ENCODE assay signal across 16 cellular contexts in genomic region chr6:163637524-163637923, GRCh38.
A peak's percentile ranks its signal among the peaks of the same experiment; 100 is the strongest.
DNase-seq lines count a peak whose midpoint lies in the region; ATAC-seq and FAIRE-seq lines count a peak whose summit lies in the region.
"Had no signal": no experiment of that assay in that cellular context is flagged by ENCODE, and none has a peak within 500 bp of the region (broad histone marks: within the 10 kb centered on the region; RNA-seq: fewer than 3 reads in every experiment).

No MANE protein-coding gene starts in this region.

- no peak for DNase-seq in SIG-M5 (lab: John Stamatoyannopoulos, UW)
- no peak for DNase-seq in small intestine
- DNase-seq in AG20443 (ENCODE audit: low spot score), result no peak
- DNase-seq in NOMO-1 (lab: John Stamatoyannopoulos, UW; ENCODE audit: unreplicated experiment in 2 of 2), result no peak
- DNase-seq: activated CD8-positive, alpha-beta memory T cell treated with anti-CD3 and anti-CD28 coated beads for 24 hours; erythroblast; GDM1; NCI-H226; spleen had no signal

- no peaks in the 10 kb centered on the region for H3K27me3 ChIP-seq in small intestine (ENCODE audit: control insufficient read depth in 2 of 2, insufficient read depth in 2 of 2, low read length in 2 of 2)
- H3K27me3 ChIP-seq: BLaER1 treated with 17β-estradiol and CSF1 and Interleukin-3, amounts not matched to agents 10 nM and 100 nM; spleen had no signal

- no peaks in the 10 kb centered on the region for H3K4me1 ChIP-seq in small intestine (ENCODE audit: control insufficient read depth in 2 of 2, insufficient read depth in 1 of 2, low read depth in 1 of 2, low read length in 1 of 2)
- H3K4me1 ChIP-seq: BLaER1 treated with 17β-estradiol and CSF1 and Interleukin-3, amounts not matched to agents 10 nM and 100 nM; spleen had no signal

- H3K36me3 ChIP-seq in small intestine (ENCODE audit: control insufficient read depth in 2 of 2, insufficient read depth in 2 of 2, low read length in 2 of 2), result no peaks in the 10 kb centered on the region
- H3K36me3 ChIP-seq: BLaER1 treated with 17β-estradiol and CSF1 and Interleukin-3, amounts not matched to agents 10 nM and 100 nM; spleen had no signal

- no peak overlapping the region for H3K4me3 ChIP-seq in small intestine (ENCODE audit: low read depth in 1 of 2, low read length in 2 of 2)
- H3K4me3 ChIP-seq: BLaER1 treated with 17β-estradiol and CSF1 and Interleukin-3, amounts not matched to agents 10 nM and 100 nM; lung; spleen had no signal

- 49 to 70% (median 63%) methylated on average over 3 of the region's 3 CpGs for WGBS in small intestine, 3 donors

- no peak overlapping the region for H3K27ac ChIP-seq in small intestine (ENCODE audit: low read depth in 1 of 2, low read length in 1 of 2)
- H3K27ac ChIP-seq: BLaER1 treated with 17β-estradiol and CSF1 and Interleukin-3, amounts not matched to agents 10 nM and 100 nM; spleen had no signal

- H3K9me3 ChIP-seq in small intestine (ENCODE audit: control insufficient read depth, low read depth), result peaks cover 1% of the 10 kb centered on the region

- ATAC-seq in GM18520 (IDR thresholded peaks at IDR 0.05; ENCODE audit: unreplicated experiment) (peak; percentile 77), GM21423 (IDR thresholded peaks at IDR 0.05; ENCODE audit: unreplicated experiment) (peak; percentile 79), HG02973 (IDR thresholded peaks at IDR 0.05; ENCODE audit: unreplicated experiment) (peak; percentile 92), HG03571 (IDR thresholded peaks at IDR 0.05; ENCODE audit: unreplicated experiment) (peak; percentile 60)

- FAIRE-seq in small intestine (lab: Jason Lieb, UNC), result no peak
- FAIRE-seq: RCC 7860 had no signal
